Comparison of ENCODE assay signal across 9 cellular contexts in the genomic region with DNA sequence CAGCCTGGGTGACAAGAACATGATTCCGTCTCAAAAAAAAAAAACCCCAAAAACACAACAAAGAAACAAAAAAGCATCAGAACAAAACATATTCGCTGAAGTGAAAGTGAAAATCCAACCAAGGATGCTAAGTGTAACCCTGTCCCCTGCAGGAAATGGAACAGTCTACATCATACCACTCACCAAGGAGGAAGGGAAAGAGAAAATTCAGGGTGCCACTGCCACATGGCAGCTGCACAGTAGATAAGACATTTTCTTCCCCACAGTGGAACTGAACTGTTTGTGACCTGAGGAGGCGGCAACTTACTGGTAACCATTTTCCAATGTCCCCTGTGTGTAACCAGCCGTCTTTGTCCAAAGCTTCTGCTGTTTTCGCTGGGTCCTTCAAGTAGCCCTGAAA. TPM values are rescaled to one million over a fixed set of nuclear protein-coding genes. Genes with fewer than 3 reads are reported as not detected.
DNase-seq lines count a peak whose midpoint lies in the region; ATAC-seq and TF ChIP-seq lines count a peak whose summit lies in the region.
"Had no signal": no experiment of that assay in that cellular context is flagged by ENCODE, and none has a peak within 500 bp of the region (broad histone marks: within the 10 kb centered on the region; RNA-seq: fewer than 3 reads in every experiment).

No MANE protein-coding gene starts in this region.

- no peaks in the 10 kb centered on the region for H3K27me3 Mint-ChIP-seq in activated CD4-positive, alpha-beta T cell treated with anti-CD3 and anti-CD28 coated beads, Interleukin-2, amount 10 ng/mL, durations not matched to agents 7 days and 5 days

- no peak for TF ChIP-seq CTCF in brain microvascular endothelial cell (IDR thresholded peaks at IDR 0.05; ENCODE audit: low read depth, low read length, missing control alignments)

- H3K36me3 Mint-ChIP-seq in activated CD4-positive, alpha-beta T cell treated with anti-CD3 and anti-CD28 coated beads, Interleukin-2, amount 10 ng/mL, durations not matched to agents 7 days and 5 days (ENCODE audit: low read depth): peaks cover 59% of the 10 kb centered on the region

- H3K27me3 ChIP-seq in brain microvascular endothelial cell (replicated peaks): no peaks in the 10 kb centered on the region

- H3K9me3 Mint-ChIP-seq in activated CD4-positive, alpha-beta T cell treated with anti-CD3 and anti-CD28 coated beads, Interleukin-2, amount 10 ng/mL, durations not matched to agents 7 days and 5 days: no peaks in the 10 kb centered on the region

- in situ Hi-C loops in brain microvascular endothelial cell (cut with HindIII; ENCODE audit: low pct_ligation_motif_present, low sequenced_read_pairs): no loop called here

- H3K4me3 ChIP-seq in brain microvascular endothelial cell (ENCODE audit: low read depth, low read length): no peak overlapping the region

- peak overlapping the region; percentile 98 for H3K27ac Mint-ChIP-seq in activated CD4-positive, alpha-beta T cell treated with anti-CD3 and anti-CD28 coated beads, Interleukin-2, amount 10 ng/mL, durations not matched to agents 7 days and 5 days

- peak; percentile 77 for DNase-seq in activated CD4-positive, alpha-beta T cell treated with anti-CD3 and anti-CD28 coated beads, Interleukin-2, amount 10 ng/mL, durations not matched to agents 7 days and 5 days
- DNase-seq in stimulated activated CD4-positive, alpha-beta T cell treated with anti-CD3 and anti-CD28 coated beads, Interleukin-12 subunit alpha, Interleukin-12 subunit beta, amount 100 ng/mL, for 48 hours (ENCODE audit: low read depth in 2 of 3, low spot score in 1 of 3): peak in 2 of 3 donors; percentile 8 to 31
- DNase-seq in NCI-H1417 treated with DMSO at 0.1 percent for 48 hours (lab: John Stamatoyannopoulos, UW) (no peak), NCI-H2029 treated with DMSO at 0.1 percent for 48 hours (lab: John Stamatoyannopoulos, UW) (no peak), brain microvascular endothelial cell (no peak)

- peaks cover 3% of the 10 kb centered on the region for H3K36me3 ChIP-seq in brain microvascular endothelial cell (replicated peaks)

- H3K4me3 Mint-ChIP-seq in activated CD4-positive, alpha-beta T cell treated with anti-CD3 and anti-CD28 coated beads, Interleukin-2, amount 10 ng/mL, durations not matched to agents 7 days and 5 days: peak overlapping the region; percentile 46

- H3K27ac ChIP-seq in brain microvascular endothelial cell: no peak overlapping the region
- H3K27ac ChIP-seq: parathyroid adenoma had no signal

- CTCF ChIA-PET in activated CD4-positive, alpha-beta T cell treated with anti-CD3 and anti-CD28 coated beads, Interleukin-2, amount 10 ng/mL, durations not matched to agents 7 days and 5 days (lab: Charles Lee): interaction anchor here (0.9 kb wide), 1 partner anchor 17 kb away, joined by 3 read pairs; no protein-coding TSS in a partner anchor

- peaks cover 26% of the 10 kb centered on the region for H3K4me1 Mint-ChIP-seq in activated CD4-positive, alpha-beta T cell treated with anti-CD3 and anti-CD28 coated beads, Interleukin-2, amount 10 ng/mL, durations not matched to agents 7 days and 5 days

- POLR2A ChIA-PET in activated CD4-positive, alpha-beta T cell treated with anti-CD3 and anti-CD28 coated beads, Interleukin-2, amount 10 ng/mL, durations not matched to agents 7 days and 5 days (lab: Charles Lee): no interaction called here

- ATAC-seq in GM18873 (IDR thresholded peaks at IDR 0.05; ENCODE audit: low FRiP score, unreplicated experiment) (peak; percentile 88), HG02973 (IDR thresholded peaks at IDR 0.05; ENCODE audit: unreplicated experiment) (peak; percentile 95), HG03025 (IDR thresholded peaks at IDR 0.05; ENCODE audit: low FRiP score, unreplicated experiment) (no peak)

RNA-seq across cellular contexts. Expression of gene CENPU, which starts 28.2 kb away (rescaled TPM):
- 10 to 100 TPM; 73.3 to 80.3 TPM for total RNA-seq in activated CD4-positive, alpha-beta T cell treated with anti-CD3 and anti-CD28 coated beads, Interleukin-2, amount 10 ng/mL, durations not matched to agents 7 days and 5 days

Comparison
In these comparisons a context has a peak if more than half of its experiments do, and no peak if none do; other contexts are left out.
1. DNase-seq: peak in activated CD4-positive, alpha-beta T cell treated with anti-CD3 and anti-CD28 coated beads, Interleukin-2, amount 10 ng/mL, durations not matched to agents 7 days and 5 days (single experiment) and stimulated activated CD4-positive, alpha-beta T cell treated with anti-CD3 and anti-CD28 coated beads, Interleukin-12 subunit alpha, Interleukin-12 subunit beta, amount 100 ng/mL, for 48 hours (2 of 3); none in NCI-H1417 treated with DMSO at 0.1 percent for 48 hours (single experiment), NCI-H2029 treated with DMSO at 0.1 percent for 48 hours (single experiment) and brain microvascular endothelial cell (single experiment).